Comparison of ENCODE assay signal across 25 cellular contexts in genomic region chr3:134624537-134625287, GRCh38. TPM values are rescaled to one million over a fixed set of nuclear protein-coding genes. Genes with fewer than 3 reads are reported as not detected.
DNase-seq lines count a peak whose midpoint lies in the region; TF ChIP-seq lines count a peak whose summit lies in the region.
"Had no signal": no experiment of that assay in that cellular context is flagged by ENCODE, and none has a peak within 500 bp of the region (broad histone marks: within the 10 kb centered on the region; RNA-seq: fewer than 3 reads in every experiment).

No MANE protein-coding gene starts in this region.

- no peak overlapping the region for H2AFZ ChIP-seq in neuronal stem cell (ENCODE audit: low read length)

- TF ChIP-seq POLR2A in vagina (IDR thresholded peaks at IDR 0.05) = no peak

- no peaks in the 10 kb centered on the region for H3K4me1 Mint-ChIP-seq in activated CD4-positive, alpha-beta memory T cell treated with anti-CD3 and anti-CD28 coated beads, Interleukin-2, amount 10 ng/mL, durations not matched to agents 7 days and 5 days
- no peaks in the 10 kb centered on the region for H3K4me1 Mint-ChIP-seq in activated CD4-positive, alpha-beta memory T cell treated with anti-CD3 and anti-CD28 coated beads for 36 hours (ENCODE audit: low read depth)
- H3K4me1 Mint-ChIP-seq in activated naive CD4-positive, alpha-beta T cell treated with anti-CD3 and anti-CD28 coated beads for 36 hours (ENCODE audit: low read depth) = no peaks in the 10 kb centered on the region

- H3K14ac ChIP-seq in neuronal stem cell (ENCODE audit: low read length) = no peak overlapping the region

- H3K36me3 Mint-ChIP-seq in activated CD4-positive, alpha-beta memory T cell treated with anti-CD3 and anti-CD28 coated beads, Interleukin-2, amount 10 ng/mL, durations not matched to agents 7 days and 5 days (ENCODE audit: low read depth) = no peaks in the 10 kb centered on the region
- no peaks in the 10 kb centered on the region for H3K36me3 Mint-ChIP-seq in activated CD4-positive, alpha-beta memory T cell treated with anti-CD3 and anti-CD28 coated beads for 36 hours
- H3K36me3 Mint-ChIP-seq in activated naive CD4-positive, alpha-beta T cell treated with anti-CD3 and anti-CD28 coated beads for 36 hours (ENCODE audit: low read depth) = no peaks in the 10 kb centered on the region
- H3K36me3 Mint-ChIP-seq: CD14-positive monocyte; CD8-positive, alpha-beta memory T cell had no signal

- H2BK120ac ChIP-seq in neuronal stem cell (ENCODE audit: low read depth, low read length) = no peak overlapping the region

- H2BK12ac ChIP-seq in neuronal stem cell (ENCODE audit: low read length) = no peak overlapping the region

- CTCF ChIA-PET in activated CD4-positive, alpha-beta memory T cell treated with anti-CD3 and anti-CD28 coated beads, Interleukin-2, amount 10 ng/mL, durations not matched to agents 7 days and 5 days (lab: Charles Lee) = no interaction called here
- CTCF ChIA-PET in activated CD4-positive, alpha-beta memory T cell treated with anti-CD3 and anti-CD28 coated beads for 36 hours (lab: Charles Lee) = no interaction called here
- CTCF ChIA-PET in activated naive CD4-positive, alpha-beta T cell treated with anti-CD3 and anti-CD28 coated beads for 36 hours (lab: Charles Lee) = interaction anchor here (1.0 kb wide), 1 partner anchor 131 kb away, joined by 3 read pairs; no protein-coding TSS in a partner anchor

- no peaks in the 10 kb centered on the region for H3K27me3 Mint-ChIP-seq in activated CD4-positive, alpha-beta memory T cell treated with anti-CD3 and anti-CD28 coated beads, Interleukin-2, amount 10 ng/mL, durations not matched to agents 7 days and 5 days
- H3K27me3 Mint-ChIP-seq in activated CD4-positive, alpha-beta memory T cell treated with anti-CD3 and anti-CD28 coated beads for 36 hours = no peaks in the 10 kb centered on the region
- no peaks in the 10 kb centered on the region for H3K27me3 Mint-ChIP-seq in activated naive CD4-positive, alpha-beta T cell treated with anti-CD3 and anti-CD28 coated beads for 36 hours (ENCODE audit: low read depth)

- no peak overlapping the region for H2BK15ac ChIP-seq in neuronal stem cell (ENCODE audit: low read length)

- intact Hi-C loops in activated CD4-positive, alpha-beta memory T cell treated with anti-CD3 and anti-CD28 coated beads for 36 hours (cut with micrococcal nuclease) = no loop called here
- intact Hi-C loops in colonic mucosa (cut with DNase I) (no loop called here), vagina (cut with DNase I) (no loop called here)
- intact Hi-C loops in activated naive CD4-positive, alpha-beta T cell treated with anti-CD3 and anti-CD28 coated beads for 36 hours (cut with micrococcal nuclease) = no loop called here

- H3K9me3 ChIP-seq in colonic mucosa = no peaks in the 10 kb centered on the region
- no peaks in the 10 kb centered on the region for H3K9me3 ChIP-seq in neuronal stem cell (replicated peaks in 1 of 2; ENCODE audit: control insufficient read depth in 2 of 2, insufficient read depth in 1 of 2, low read depth in 1 of 2, low read length in 2 of 2)
- H3K9me3 ChIP-seq in vagina = no peaks in the 10 kb centered on the region
- H3K9me3 ChIP-seq: BE2C, MG63 had no signal

- no peak overlapping the region for H2BK5ac ChIP-seq in neuronal stem cell (ENCODE audit: low read length)

- H3K27ac ChIP-seq in colonic mucosa = no peak overlapping the region
- no peak overlapping the region for H3K27ac ChIP-seq in neuronal stem cell (replicated peaks; ENCODE audit: low read length)
- H3K27ac ChIP-seq in vagina = no peak overlapping the region
- H3K27ac ChIP-seq: 22Rv1 had no signal

- POLR2A ChIA-PET in activated CD4-positive, alpha-beta memory T cell treated with anti-CD3 and anti-CD28 coated beads, Interleukin-2, amount 10 ng/mL, durations not matched to agents 7 days and 5 days (lab: Charles Lee) = no interaction called here
- POLR2A ChIA-PET in activated CD4-positive, alpha-beta memory T cell treated with anti-CD3 and anti-CD28 coated beads for 36 hours (lab: Charles Lee) = no interaction called here

- no peaks in the 10 kb centered on the region for H3K79me1 ChIP-seq in neuronal stem cell (ENCODE audit: low read depth, low read length)

- H3K4ac ChIP-seq in neuronal stem cell (ENCODE audit: low read length) = no peak overlapping the region

- H3K9ac ChIP-seq in colonic mucosa (ENCODE audit: low read depth in 2 of 2, low read length in 2 of 2) (no peak overlapping the region), neuronal stem cell (ENCODE audit: low read depth, low read length, poor library complexity) (no peak overlapping the region)

- no peak overlapping the region for H3K4me3 Mint-ChIP-seq in activated CD4-positive, alpha-beta memory T cell treated with anti-CD3 and anti-CD28 coated beads, Interleukin-2, amount 10 ng/mL, durations not matched to agents 7 days and 5 days
- H3K4me3 Mint-ChIP-seq in activated CD4-positive, alpha-beta memory T cell treated with anti-CD3 and anti-CD28 coated beads for 36 hours = no peak overlapping the region
- H3K4me3 Mint-ChIP-seq in activated naive CD4-positive, alpha-beta T cell treated with anti-CD3 and anti-CD28 coated beads for 36 hours = no peak overlapping the region
- H3K4me3 Mint-ChIP-seq: CD14-positive monocyte; CD8-positive, alpha-beta memory T cell had no signal

- TF ChIP-seq CTCF in colonic mucosa (IDR thresholded peaks at IDR 0.05) (no peak), vagina (IDR thresholded peaks at IDR 0.05) (no peak)

- no peak overlapping the region for H2AK5ac ChIP-seq in neuronal stem cell (ENCODE audit: low read depth, low read length)

- WGBS in neuronal stem cell (ENCODE audit: extremely low coverage in 2 of 2, insufficient read length in 2 of 2, insufficient replicate concordance in 1 of 2), 2 donors = no CpG with 5 or more reads among the region's 5 CpGs

- peak; percentile 3 for DNase-seq in activated CD4-positive, alpha-beta memory T cell treated with anti-CD3 and anti-CD28 coated beads, Interleukin-2, amount 10 ng/mL, durations not matched to agents 7 days and 5 days
- DNase-seq in activated CD4-positive, alpha-beta memory T cell treated with anti-CD3 and anti-CD28 coated beads for 36 hours = no peak
- peak; percentile 11 for DNase-seq in colonic mucosa
- DNase-seq in neuronal stem cell (ENCODE audit: low spot score) = no peak
- DNase-seq in vagina (ENCODE audit: extremely low spot score in 2 of 2) = peak; percentile 71 to 74
- no peak for DNase-seq in activated naive CD4-positive, alpha-beta T cell treated with anti-CD3 and anti-CD28 coated beads for 36 hours
- no peak for DNase-seq in mucosa of gallbladder (ENCODE audit: low spot score)
- DNase-seq: BE2C; CD8-positive, alpha-beta memory T cell; DMS79 treated with DMSO at 0.1 percent for 48 hours; GF-D8; GOT3; HCEC 1CT; KG1; MG63; NCI-H1105 treated with DMSO at 0.1 percent for 48 hours; NCI-H146; NCI-H1930; NCI-H2107; NCI-H446; NCI-H524 treated with DMSO at 0.1 percent for 48 hours; NCI-H774; PC-3 had no signal

- H3K23ac ChIP-seq in neuronal stem cell (ENCODE audit: low read depth, low read length, poor library complexity) = no peak overlapping the region

- H3K27ac Mint-ChIP-seq in activated CD4-positive, alpha-beta memory T cell treated with anti-CD3 and anti-CD28 coated beads, Interleukin-2, amount 10 ng/mL, durations not matched to agents 7 days and 5 days = no peak overlapping the region
- H3K27ac Mint-ChIP-seq in activated CD4-positive, alpha-beta memory T cell treated with anti-CD3 and anti-CD28 coated beads for 36 hours = no peak overlapping the region
- no peak overlapping the region for H3K27ac Mint-ChIP-seq in activated naive CD4-positive, alpha-beta T cell treated with anti-CD3 and anti-CD28 coated beads for 36 hours
- H3K27ac Mint-ChIP-seq: CD14-positive monocyte; CD8-positive, alpha-beta memory T cell had no signal

- H3K36me3 ChIP-seq in colonic mucosa (no peaks in the 10 kb centered on the region), neuronal stem cell (replicated peaks in 1 of 2; ENCODE audit: control insufficient read depth in 2 of 2, insufficient read depth in 2 of 2, low read length in 2 of 2) (no peaks in the 10 kb centered on the region), vagina (no peaks in the 10 kb centered on the region)
- H3K36me3 ChIP-seq: BE2C, MG63 had no signal

- H3K4me1 ChIP-seq in colonic mucosa (no peaks in the 10 kb centered on the region), neuronal stem cell (ENCODE audit: control insufficient read depth in 2 of 2, insufficient read depth in 1 of 2, low read depth in 1 of 2, low read length in 2 of 2) (peaks cover 0 to 5% of the 10 kb centered on the region in 2 donors), vagina (no peaks in the 10 kb centered on the region)
- H3K4me1 ChIP-seq: BE2C had no signal

- H4K91ac ChIP-seq in neuronal stem cell (ENCODE audit: low read depth, low read length, poor library complexity) = peak overlapping the region; percentile 56

- no peaks in the 10 kb centered on the region for H3K27me3 ChIP-seq in colonic mucosa
- H3K27me3 ChIP-seq in neuronal stem cell (ENCODE audit: control insufficient read depth in 3 of 3, insufficient read depth in 3 of 3, low read depth in 1 of 3, low read length in 3 of 3) = no peaks in the 10 kb centered on the region
- no peaks in the 10 kb centered on the region for H3K27me3 ChIP-seq in vagina
- H3K27me3 ChIP-seq: BE2C, MG63 had no signal

- no peak overlapping the region for H3K4me3 ChIP-seq in colonic mucosa
- H3K4me3 ChIP-seq in neuronal stem cell (ENCODE audit: low read length in 2 of 2) = no peak overlapping the region
- no peak overlapping the region for H3K4me3 ChIP-seq in vagina
- H3K4me3 ChIP-seq: MG63 had no signal

- H4K8ac ChIP-seq in neuronal stem cell (ENCODE audit: low read depth, low read length) = no peak overlapping the region

- H3K9me3 Mint-ChIP-seq in activated CD4-positive, alpha-beta memory T cell treated with anti-CD3 and anti-CD28 coated beads, Interleukin-2, amount 10 ng/mL, durations not matched to agents 7 days and 5 days = no peaks in the 10 kb centered on the region
- peaks cover 2% of the 10 kb centered on the region for H3K9me3 Mint-ChIP-seq in activated CD4-positive, alpha-beta memory T cell treated with anti-CD3 and anti-CD28 coated beads for 36 hours
- H3K9me3 Mint-ChIP-seq in activated naive CD4-positive, alpha-beta T cell treated with anti-CD3 and anti-CD28 coated beads for 36 hours = peaks cover 4% of the 10 kb centered on the region

- H3K4me2 ChIP-seq in neuronal stem cell (ENCODE audit: insufficient read depth, low read length, poor library complexity, severe bottlenecking) = no peak overlapping the region

- H3K18ac ChIP-seq in neuronal stem cell (ENCODE audit: low read length) = no peak overlapping the region

RNA-seq across cellular contexts. Expression of gene KY, which starts 26.1 kb away (rescaled TPM):
- not detected for total RNA-seq in activated CD4-positive, alpha-beta memory T cell treated with anti-CD3 and anti-CD28 coated beads, Interleukin-2, amount 10 ng/mL, durations not matched to agents 7 days and 5 days
- not detected for total RNA-seq in activated CD4-positive, alpha-beta memory T cell treated with anti-CD3 and anti-CD28 coated beads for 36 hours
- under 1 TPM; 0.32 to 0.44 TPM for total RNA-seq in colonic mucosa
- 0.04 TPM for polyA plus RNA-seq in neuronal stem cell (2013, experiment 1 of 2)
- polyA plus RNA-seq in neuronal stem cell (2013, experiment 2 of 2) = 0.03 TPM
- total RNA-seq in vagina = 3.7 TPM
- total RNA-seq in activated naive CD4-positive, alpha-beta T cell treated with anti-CD3 and anti-CD28 coated beads for 36 hours = not detected
- total RNA-seq in mucosa of gallbladder = 1.6 TPM
- total RNA-seq: CD8-positive, alpha-beta memory T cell had no signal

Comparison
In these comparisons a context has a peak if more than half of its experiments do, and no peak if none do; other contexts are left out.
1. DNase-seq: peak in activated CD4-positive, alpha-beta memory T cell treated with anti-CD3 and anti-CD28 coated beads, Interleukin-2, amount 10 ng/mL, durations not matched to agents 7 days and 5 days (single experiment), colonic mucosa (single experiment) and vagina (2 of 2); none in activated CD4-positive, alpha-beta memory T cell treated with anti-CD3 and anti-CD28 coated beads for 36 hours (single experiment), neuronal stem cell (single experiment), activated naive CD4-positive, alpha-beta T cell treated with anti-CD3 and anti-CD28 coated beads for 36 hours (single experiment) and mucosa of gallbladder (single experiment).